ENCODE assay signal across 18 cellular contexts in genomic region chr21:37228003-37228400, GRCh38.
"Had no signal": no experiment of that assay in that cellular context is flagged by ENCODE, and none has a peak within 500 bp of the region (broad histone marks: within the 10 kb centered on the region; RNA-seq: fewer than 3 reads in every experiment).

No MANE protein-coding gene starts in this region.

- H3K27ac Mint-ChIP-seq: WTC11 had no signal

- H3K9me3 Mint-ChIP-seq: activated naive CD4-positive, alpha-beta T cell treated with anti-CD3 and anti-CD28 coated beads, Interleukin-2, amount 10 ng/mL, durations not matched to agents 7 days and 5 days; neural crest cell had no signal

- DNase-seq: activated CD4-positive, alpha-beta T cell treated with anti-CD3 and anti-CD28 coated beads for 48 hours; activated naive CD4-positive, alpha-beta T cell treated with anti-CD3 and anti-CD28 coated beads, Interleukin-2, amount 10 ng/mL, durations not matched to agents 7 days and 5 days; activated T-cell treated with anti-CD3 and anti-CD28 coated beads, Interleukin-2, amount 50 U/mL, for 1 hour; amygdala; body of pancreas; dorsolateral prefrontal cortex; foreskin keratinocyte; hippocampal formation; lower lobe of right lung; stimulated activated naive CD8-positive, alpha-beta T cell treated with anti-CD3 and anti-CD28 coated beads, Interleukin-15, Interleukin-2, amounts not matched to agents 100 U/mL and 50 U/mL, for 24 hours; substantia nigra; SW 1271; tibial artery; uterus had no signal

- H3K9me3 ChIP-seq: body of pancreas, lower lobe of right lung, prostate gland, right atrium auricular region, tibial artery, uterus had no signal

- H3K4me1 Mint-ChIP-seq: neural crest cell, WTC11 had no signal

- ATAC-seq: body of pancreas; foreskin keratinocyte; lower lobe of right lung; stimulated activated naive CD8-positive, alpha-beta T cell treated with anti-CD3 and anti-CD28 coated beads, Interleukin-15, Interleukin-2, amounts not matched to agents 100 U/mL and 50 U/mL, for 24 hours; WTC11 had no signal

- H3K27me3 Mint-ChIP-seq: activated naive CD4-positive, alpha-beta T cell treated with anti-CD3 and anti-CD28 coated beads, Interleukin-2, amount 10 ng/mL, durations not matched to agents 7 days and 5 days had no signal

- H3K4me3 Mint-ChIP-seq: activated naive CD4-positive, alpha-beta T cell treated with anti-CD3 and anti-CD28 coated beads, Interleukin-2, amount 10 ng/mL, durations not matched to agents 7 days and 5 days; neural crest cell; WTC11 had no signal
